Comparison of ENCODE assay signal across 11 cellular contexts in the genomic region with DNA sequence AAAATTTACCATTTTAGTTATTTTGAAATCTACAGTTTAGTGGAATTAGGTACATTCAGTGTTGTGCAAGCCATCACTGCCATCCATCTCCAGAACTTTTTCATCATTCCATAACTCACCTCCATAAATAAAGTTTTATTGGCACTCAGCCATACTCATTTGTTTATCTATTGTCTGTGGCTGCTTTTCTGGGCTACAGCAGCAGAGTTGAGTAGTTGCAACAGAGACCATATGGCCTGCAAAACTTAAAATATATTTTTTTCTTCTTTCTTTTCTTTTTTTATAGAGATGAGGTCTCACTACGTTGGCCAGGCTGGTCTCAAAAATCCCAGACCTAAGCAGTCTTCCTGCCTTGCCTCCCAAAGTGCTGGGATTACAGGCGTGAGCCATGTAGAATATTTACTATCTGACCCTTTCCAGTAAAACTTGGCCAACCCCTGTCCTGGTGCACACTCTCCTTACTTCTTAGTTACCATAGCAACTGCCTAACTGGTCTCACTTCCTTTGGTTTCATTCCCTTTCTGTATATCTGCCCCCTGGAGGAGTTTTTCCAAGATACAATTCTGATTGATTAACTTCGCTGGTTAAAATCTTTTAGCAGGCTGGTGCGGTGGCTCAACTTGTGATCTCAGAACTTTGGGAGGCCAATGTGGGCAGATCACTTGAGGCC.
DNase-seq lines count a peak whose midpoint lies in the region; ATAC-seq, FAIRE-seq and TF ChIP-seq lines count a peak whose summit lies in the region.
"Had no signal": no experiment of that assay in that cellular context is flagged by ENCODE, and none has a peak within 500 bp of the region (broad histone marks: within the 10 kb centered on the region; RNA-seq: fewer than 3 reads in every experiment).

No MANE protein-coding gene starts in this region.

- peaks cover 2% of the 10 kb centered on the region for H3K79me2 ChIP-seq in HepG2 (ENCODE audit: insufficient read depth, low read length)

- in situ Hi-C loops in HepG2 (cut with HindIII; ENCODE audit: extremely low pct_ligation_motif_present, low pct_unique_long_range_greater_than_20kb), result no loop called here

- 98% methylated on average over 4 of the region's 4 CpGs for WGBS in HepG2 (ENCODE audit: low lambda C conversion rate)
- 67% methylated on average over 4 of the region's 4 CpGs for WGBS in right lobe of liver (ENCODE audit: insufficient coverage, low coverage, low lambda C conversion rate, missing lambda C conversion rate)

- TF ChIP-seq EP300 in HepG2 (IDR thresholded peaks at IDR 0.05; ENCODE audit: low read depth in 2 of 2, low read length in 2 of 2) (no peak), HepG2 (CRISPR knock-in tag; IDR thresholded peaks at IDR 0.05; ENCODE audit: borderline replicate concordance) (no peak)

- H3K27ac ChIP-seq in HepG2 (ENCODE audit: extremely low read length, insufficient read depth, low read length) (no peak overlapping the region), right lobe of liver (no peak overlapping the region)

- no peaks in the 10 kb centered on the region for H3K27me3 ChIP-seq in HepG2 (ENCODE audit: control insufficient read depth in 1 of 2, insufficient read depth in 2 of 2, low read length in 2 of 2)
- no peaks in the 10 kb centered on the region for H3K27me3 ChIP-seq in right lobe of liver

- POLR2A ChIA-PET in HepG2 (lab: Yijun Ruan, JAX), result no interaction called here

- H2AFZ ChIP-seq in HepG2 (ENCODE audit: low read length), result no peak overlapping the region

- TF ChIP-seq RAD21 in HepG2 (CRISPR knock-in tag; IDR thresholded peaks at IDR 0.05), result no peak

- no peaks in the 10 kb centered on the region for H3K4me1 ChIP-seq in HepG2 (ENCODE audit: insufficient read depth, low read length)
- peaks cover 0 to 28% (median 13%) of the 10 kb centered on the region in 4 donors for H3K4me1 ChIP-seq in right lobe of liver

- intact Hi-C loops in HepG2 (cut with micrococcal nuclease; ENCODE audit: unreplicated experiment), result no loop called here
- intact Hi-C loops in right lobe of liver (cut with DNase I), result no loop called here

- no peaks in the 10 kb centered on the region; the same call in 1 of the 2 replicates for H4K20me1 ChIP-seq in HepG2 (ENCODE audit: insufficient read depth, low read length)

- BruUV-seq in HepG2 (replicated peaks; lab: Mats Ljungman, UMichigan), result no TSS peak

- DNase-seq in HepG2 (ENCODE audit: low spot score) (no peak), right lobe of liver (no peak), hepatic stellate cell (ENCODE audit: low spot score) (peak; percentile 72), GM12891 (ENCODE audit: insufficient read length, low spot score) (no peak), dedifferentiated amniotic fluid mesenchymal stem cell (ENCODE audit: extremely low spot score) (no peak)
- DNase-seq: CD8-positive, alpha-beta memory T cell; naive thymus-derived CD4-positive, alpha-beta T cell; NCI-H1092 treated with DMSO at 0.1 percent for 48 hours had no signal

- no peak overlapping the region for H3K4me2 ChIP-seq in HepG2 (ENCODE audit: low read depth, low read length)

- H3K36me3 ChIP-seq in HepG2 (replicated peaks in 1 of 2; ENCODE audit: control insufficient read depth in 1 of 2, insufficient read depth in 2 of 2, low read length in 2 of 2) (peaks cover 0 to 6% of the 10 kb centered on the region in 2 experiments; a peak in 1 of 5 replicates), right lobe of liver (no peaks in the 10 kb centered on the region)

- FAIRE-seq in HepG2 (lab: Jason Lieb, UNC), result no peak
- no peak for FAIRE-seq in GM12891 (lab: Jason Lieb, UNC)

- no peaks in the 10 kb centered on the region for H3K9me3 ChIP-seq in HepG2 (ENCODE audit: low read length)
- H3K9me3 ChIP-seq in right lobe of liver, result no peaks in the 10 kb centered on the region

- CTCF ChIA-PET in HepG2 (lab: Yijun Ruan, JAX; ENCODE audit: low intra/inter-chr PET ratio, low total read pairs), result no interaction called here

- ATAC-seq in HepG2 (no peak), right lobe of liver (no peak), HG02870 (IDR thresholded peaks at IDR 0.05; ENCODE audit: unreplicated experiment) (no peak), HG02571 (IDR thresholded peaks at IDR 0.05; ENCODE audit: unreplicated experiment) (no peak)
- ATAC-seq: naive thymus-derived CD4-positive, alpha-beta T cell had no signal

- H3K9ac ChIP-seq in HepG2 (ENCODE audit: insufficient read depth, low read depth, low read length), result no peak overlapping the region

- H3K4me3 ChIP-seq in HepG2 (replicated peaks in 1 of 3; ENCODE audit: insufficient read depth in 1 of 3, low read depth in 2 of 3, low read length in 3 of 3) (no peak overlapping the region), right lobe of liver (no peak overlapping the region), WI38 (ENCODE audit: low read depth, low read length) (no peak overlapping the region)

- TF ChIP-seq POLR2A in HepG2 (IDR thresholded peaks at IDR 0.05; ENCODE audit: insufficient read depth in 1 of 2, low read depth in 2 of 2, low read length in 2 of 2) (no peak), right lobe of liver (IDR thresholded peaks at IDR 0.05) (no peak), GM12891 (IDR thresholded peaks at IDR 0.05; ENCODE audit: low read depth, low read length) (no peak)

- TF ChIP-seq CTCF in HepG2 (CRISPR knock-in tag; IDR thresholded peaks at IDR 0.05), result no peak
- TF ChIP-seq CTCF in right lobe of liver (IDR thresholded peaks at IDR 0.05), result peak in 1 of 4 donors; percentile 5
- peak; percentile 27; the same call in 1 of the 2 replicates for TF ChIP-seq CTCF in WI38 (IDR thresholded peaks at IDR 0.05; ENCODE audit: low read depth, low read length)

TF ChIP-seq in HepG2, 621 proteins besides CTCF, POLR2A, EP300 and RAD21:
- peak; percentile 48; the same call in 1 of the 2 replicates for TF ChIP-seq RFX1 (IDR thresholded peaks at IDR 0.05)
- no peak for TF ChIP-seq MBD4 (IDR thresholded peaks at IDR 0.05; ENCODE audit: borderline replicate concordance, low read length)
TF ChIP-seq in HepG2: peak in this region for 1.

TF ChIP-seq in GM12891, 5 proteins besides CTCF, POLR2A, EP300 and RAD21:
- no peak for TF ChIP-seq POU2F2 (IDR thresholded peaks at IDR 0.05; ENCODE audit: low read depth, low read length)
- no peak for TF ChIP-seq TAF1 (IDR thresholded peaks at IDR 0.05; ENCODE audit: low read depth, low read length)
- TF ChIP-seq SPI1 (IDR thresholded peaks at IDR 0.05; ENCODE audit: low read depth, low read length), result no peak
